In genomic region chr1:150537732-150538684, GRCh38 we compare ENCODE assay signal across 12 cellular contexts. TPM values are rescaled to one million over a fixed set of nuclear protein-coding genes. Genes with fewer than 3 reads are reported as not detected.
A peak's percentile ranks its signal among the peaks of the same experiment; 100 is the strongest.
DNase-seq lines count a peak whose midpoint lies in the region; ATAC-seq and TF ChIP-seq lines count a peak whose summit lies in the region.
"Had no signal": no experiment of that assay in that cellular context is flagged by ENCODE, and none has a peak within 500 bp of the region (broad histone marks: within the 10 kb centered on the region; RNA-seq: fewer than 3 reads in every experiment).

No MANE protein-coding gene starts in this region.

- peaks cover 12% of the 10 kb centered on the region for H3K4me1 ChIP-seq in muscle layer of colon (ENCODE audit: insufficient read depth, low read length)
- H3K4me1 ChIP-seq: prostate gland had no signal

- no peak overlapping the region for H3K27ac Mint-ChIP-seq in activated CD8-positive, alpha-beta T cell treated with anti-CD3 and anti-CD28 coated beads, Interleukin-2, amount 10 ng/mL, durations not matched to agents 7 days and 5 days
- H3K27ac Mint-ChIP-seq: CD8-positive, alpha-beta T cell had no signal

- no peaks in the 10 kb centered on the region for H3K9me3 Mint-ChIP-seq in activated CD8-positive, alpha-beta T cell treated with anti-CD3 and anti-CD28 coated beads, Interleukin-2, amount 10 ng/mL, durations not matched to agents 7 days and 5 days (ENCODE audit: insufficient read depth)
- H3K9me3 Mint-ChIP-seq: CD8-positive, alpha-beta T cell had no signal

- H3K4me3 ChIP-seq in AG04450 (ENCODE audit: low read depth, low read length), result no peak overlapping the region
- no peak overlapping the region for H3K4me3 ChIP-seq in epithelial cell of esophagus (ENCODE audit: low read length)
- no peak overlapping the region for H3K4me3 ChIP-seq in muscle layer of colon (ENCODE audit: low read depth in 1 of 2, low read length in 2 of 2)
- H3K4me3 ChIP-seq: prostate gland had no signal

- DNase-seq in AG04450 (ENCODE audit: low read depth, low spot score) (peak; percentile 42), M059J (ENCODE audit: low read depth) (peak; percentile 72), epithelial cell of esophagus (ENCODE audit: low read depth) (peak; percentile 93), T-helper 1 cell (no peak), GDM1 (lab: John Stamatoyannopoulos, UW) (no peak)
- DNase-seq in NK-92 treated with Interleukin-12 subunit alpha and Interleukin-12 subunit beta, amount 100 ng/mL, for 24 hours (lab: John Stamatoyannopoulos, UW), result no peak
- no peak for DNase-seq in activated CD8-positive, alpha-beta T cell treated with anti-CD3 and anti-CD28 coated beads, Interleukin-2, amount 10 ng/mL, durations not matched to agents 7 days and 5 days
- DNase-seq: activated CD8-positive, alpha-beta memory T cell treated with anti-CD3 and anti-CD28 coated beads, Interleukin-2, amount 50 U/mL, for 4 hours; CD8-positive, alpha-beta T cell; stimulated activated naive CD8-positive, alpha-beta T cell treated with anti-CD3 and anti-CD28 coated beads, Interleukin-15, Interleukin-2, amounts not matched to agents 100 U/mL and 50 U/mL, for 24 hours had no signal

- H3K36me3 Mint-ChIP-seq in activated CD8-positive, alpha-beta T cell treated with anti-CD3 and anti-CD28 coated beads, Interleukin-2, amount 10 ng/mL, durations not matched to agents 7 days and 5 days (ENCODE audit: low read depth), result no peaks in the 10 kb centered on the region
- H3K36me3 Mint-ChIP-seq: CD8-positive, alpha-beta T cell had no signal

- H3K36me3 ChIP-seq in muscle layer of colon (ENCODE audit: insufficient read depth, low read length), result no peaks in the 10 kb centered on the region
- H3K36me3 ChIP-seq: prostate gland had no signal

- CTCF ChIA-PET in AG04450 (lab: Charles Lee), result interaction anchor here (0.6 to 3.7 kb wide), 4 partner anchors 10 to 282 kb away, joined by 3 to 17 read pairs (median 4); no protein-coding TSS in a partner anchor
- CTCF ChIA-PET in activated CD8-positive, alpha-beta T cell treated with anti-CD3 and anti-CD28 coated beads, Interleukin-2, amount 10 ng/mL, durations not matched to agents 7 days and 5 days (lab: Charles Lee), result interaction anchor here (2.1 kb wide), 1 partner anchor 22 kb away, joined by 7 read pairs; no protein-coding TSS in a partner anchor

- no peak overlapping the region for H3K9ac ChIP-seq in muscle layer of colon (ENCODE audit: low read length)

- H3K27ac ChIP-seq in AG04450 (ENCODE audit: low read depth, low read length) (peak overlapping the region; percentile 73), muscle layer of colon (ENCODE audit: low read depth, low read length) (peak overlapping the region; percentile 42)

- H3K9me3 ChIP-seq in AG04450 (ENCODE audit: control insufficient read depth, insufficient read depth, low read length) (no peaks in the 10 kb centered on the region), muscle layer of colon (ENCODE audit: low read length) (no peaks in the 10 kb centered on the region)
- H3K9me3 ChIP-seq: prostate gland had no signal

- no peaks in the 10 kb centered on the region for H3K4me1 Mint-ChIP-seq in activated CD8-positive, alpha-beta T cell treated with anti-CD3 and anti-CD28 coated beads, Interleukin-2, amount 10 ng/mL, durations not matched to agents 7 days and 5 days (ENCODE audit: low read depth)

- H3K4me3 Mint-ChIP-seq in activated CD8-positive, alpha-beta T cell treated with anti-CD3 and anti-CD28 coated beads, Interleukin-2, amount 10 ng/mL, durations not matched to agents 7 days and 5 days, result no peak overlapping the region
- H3K4me3 Mint-ChIP-seq: CD8-positive, alpha-beta T cell had no signal

- TF ChIP-seq CTCF in AG04450 (IDR thresholded peaks at IDR 0.05; ENCODE audit: low read depth, low read length) (no peak), epithelial cell of esophagus (IDR thresholded peaks at IDR 0.05; ENCODE audit: insufficient read depth, low read depth, low read length, missing control alignments) (no peak)

- POLR2A ChIA-PET in AG04450 (lab: Yijun Ruan, JAX), result interaction anchor here (0.6 kb wide), 2 partner anchors 9 to 54 kb away, joined by 5 to 6 read pairs; no protein-coding TSS in a partner anchor
- POLR2A ChIA-PET in activated CD8-positive, alpha-beta T cell treated with anti-CD3 and anti-CD28 coated beads, Interleukin-2, amount 10 ng/mL, durations not matched to agents 7 days and 5 days (lab: Charles Lee), result no interaction called here

- ATAC-seq in activated CD8-positive, alpha-beta T cell treated with anti-CD3 and anti-CD28 coated beads, Interleukin-2, amount 10 ng/mL, durations not matched to agents 7 days and 5 days, result no peak
- ATAC-seq: CD8-positive, alpha-beta T cell; stimulated activated naive CD8-positive, alpha-beta T cell treated with anti-CD3 and anti-CD28 coated beads, Interleukin-15, Interleukin-2, amounts not matched to agents 100 U/mL and 50 U/mL, for 24 hours had no signal

- H3K27me3 ChIP-seq in AG04450 (ENCODE audit: control insufficient read depth, insufficient read depth, low read length) (no peaks in the 10 kb centered on the region), muscle layer of colon (ENCODE audit: control insufficient read depth in 1 of 2, insufficient read depth in 2 of 2, low read length in 2 of 2) (no peaks in the 10 kb centered on the region)

- peaks cover 3% of the 10 kb centered on the region for H3K27me3 Mint-ChIP-seq in activated CD8-positive, alpha-beta T cell treated with anti-CD3 and anti-CD28 coated beads, Interleukin-2, amount 10 ng/mL, durations not matched to agents 7 days and 5 days (ENCODE audit: low read depth)

RNA-seq across cellular contexts. Expression of gene ADAMTSL4, which starts 11.2 kb away (rescaled TPM):
- 4.2 and 4.9 TPM in 2 replicates for polyA plus RNA-seq in AG04450 (2011; rRNA removed)
- polyA minus RNA-seq in AG04450 (2011; rRNA and poly(A)+ RNA removed), result 3.0 and 3.8 TPM in 2 replicates
- 1.2 and 2.0 TPM in 2 replicates for total RNA-seq in M059J (2014; rRNA removed; shearing (Covaris generic))
- total RNA-seq in activated CD8-positive, alpha-beta T cell treated with anti-CD3 and anti-CD28 coated beads, Interleukin-2, amount 10 ng/mL, durations not matched to agents 7 days and 5 days, result not detected
- total RNA-seq: CD8-positive, alpha-beta T cell had no signal

RNA-seq across cellular contexts. Expression of gene FALEC, which starts 22.5 kb away (rescaled TPM):
- polyA plus RNA-seq in AG04450 (2011; rRNA removed), result not detected in 2 replicates
- polyA minus RNA-seq in AG04450 (2011; rRNA and poly(A)+ RNA removed), result not detected in 2 replicates
- not detected in 2 replicates for total RNA-seq in M059J (2014; rRNA removed; shearing (Covaris generic))
- not detected for total RNA-seq in activated CD8-positive, alpha-beta T cell treated with anti-CD3 and anti-CD28 coated beads, Interleukin-2, amount 10 ng/mL, durations not matched to agents 7 days and 5 days
- total RNA-seq: CD8-positive, alpha-beta T cell; prostate gland had no signal

RNA-seq across cellular contexts. Expression of gene ECM1, which starts 30.1 kb away (rescaled TPM):
- 122 and 163 TPM in 2 replicates for polyA plus RNA-seq in AG04450 (2011; rRNA removed)
- 55.8 and 69.9 TPM in 2 replicates for polyA minus RNA-seq in AG04450 (2011; rRNA and poly(A)+ RNA removed)
- total RNA-seq in M059J (2014; rRNA removed; shearing (Covaris generic)), result 50.2 and 55.8 TPM in 2 replicates
- under 1 TPM; 0.71 to 0.78 TPM for total RNA-seq in activated CD8-positive, alpha-beta T cell treated with anti-CD3 and anti-CD28 coated beads, Interleukin-2, amount 10 ng/mL, durations not matched to agents 7 days and 5 days
- total RNA-seq: CD8-positive, alpha-beta T cell had no signal

RNA-seq across cellular contexts. Expression of gene MCL1, which starts 41.4 kb away (rescaled TPM):
- 107 and 138 TPM in 2 replicates for polyA plus RNA-seq in AG04450 (2011; rRNA removed)
- 160 and 170 TPM in 2 replicates for polyA minus RNA-seq in AG04450 (2011; rRNA and poly(A)+ RNA removed)
- 130 and 216 TPM in 2 replicates for total RNA-seq in M059J (2014; rRNA removed; shearing (Covaris generic))
- 100 to 1,000 TPM; 249 to 261 TPM for total RNA-seq in activated CD8-positive, alpha-beta T cell treated with anti-CD3 and anti-CD28 coated beads, Interleukin-2, amount 10 ng/mL, durations not matched to agents 7 days and 5 days

RNA-seq across cellular contexts. Expression of gene TARS2, which starts 50.8 kb away (rescaled TPM):
- polyA plus RNA-seq in AG04450 (2011; rRNA removed), result 14.5 and 14.6 TPM in 2 replicates
- polyA minus RNA-seq in AG04450 (2011; rRNA and poly(A)+ RNA removed), result 19.6 and 22.8 TPM in 2 replicates
- 13.1 and 24.0 TPM in 2 replicates for total RNA-seq in M059J (2014; rRNA removed; shearing (Covaris generic))
- 10 to 100 TPM; 29.8 to 33.7 TPM for total RNA-seq in activated CD8-positive, alpha-beta T cell treated with anti-CD3 and anti-CD28 coated beads, Interleukin-2, amount 10 ng/mL, durations not matched to agents 7 days and 5 days

Comparison
In these comparisons a context has a peak if more than half of its experiments do, and no peak if none do; other contexts are left out.
1. DNase-seq: peak in AG04450 (single experiment), M059J (single experiment) and epithelial cell of esophagus (single experiment); none in NK-92 treated with Interleukin-12 subunit alpha and Interleukin-12 subunit beta, amount 100 ng/mL, for 24 hours (single experiment), activated CD8-positive, alpha-beta T cell treated with anti-CD3 and anti-CD28 coated beads, Interleukin-2, amount 10 ng/mL, durations not matched to agents 7 days and 5 days (single experiment), T-helper 1 cell (0 of 5) and GDM1 (single experiment).
2. RNA of gene ECM1, which starts 30.1 kb away (total RNA-seq): 50.2 to 55.8 TPM in M059J; 0.71 to 0.78 TPM in activated CD8-positive, alpha-beta T cell treated with anti-CD3 and anti-CD28 coated beads, Interleukin-2, amount 10 ng/mL, durations not matched to agents 7 days and 5 days; every median in the first group is over 10 times any median in the second.